ENCODE assay signal across 1 cellular context in the genomic region with DNA sequence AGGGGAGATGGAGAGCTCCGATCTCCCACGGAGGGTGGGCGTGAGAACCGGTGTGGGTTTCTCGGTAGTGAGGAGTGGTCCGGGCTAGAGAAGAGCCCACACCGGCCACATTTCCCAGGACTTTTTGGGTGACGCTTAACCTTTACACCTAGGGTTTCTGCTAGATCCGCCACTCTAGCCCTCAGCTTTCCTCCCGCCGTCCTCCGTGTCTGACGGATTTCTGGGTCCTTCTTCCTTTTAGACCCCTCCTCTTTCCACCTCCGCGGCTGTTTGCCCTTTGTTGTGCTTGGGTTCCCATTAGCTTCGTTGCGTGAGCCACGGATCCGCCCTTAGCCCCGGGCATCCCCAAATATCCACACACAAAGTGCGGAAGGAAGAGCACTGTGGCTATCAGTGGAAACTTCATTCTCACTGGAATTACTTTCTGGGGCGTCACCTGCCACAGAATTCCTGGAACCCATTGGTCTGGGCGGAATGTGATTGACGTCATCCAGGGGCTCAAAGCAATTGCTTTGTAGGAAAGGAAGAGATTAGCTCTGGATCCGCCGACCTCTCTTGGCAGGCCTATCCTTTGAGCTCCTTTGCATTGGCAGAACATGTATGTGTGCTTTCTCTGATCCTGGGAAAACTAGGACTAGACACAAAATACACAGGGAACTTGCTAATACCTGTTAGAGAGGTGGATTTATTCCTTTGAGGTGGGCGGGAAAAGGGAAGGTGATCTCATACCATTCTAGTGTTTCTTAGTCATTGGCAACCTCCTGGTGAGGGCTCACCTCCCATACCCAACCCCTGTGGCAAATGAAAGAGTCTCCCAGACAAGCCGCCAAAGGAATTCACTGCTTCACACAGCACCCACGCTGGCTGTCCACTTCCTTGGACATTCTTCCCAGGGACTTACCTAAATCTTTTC.
A peak's percentile ranks its signal among the peaks of the same experiment; 100 is the strongest.
TF ChIP-seq lines count a peak whose summit lies in the region.

No MANE protein-coding gene starts in this region.

TF ChIP-seq in HepG2, 621 proteins besides CTCF, POLR2A, EP300 and RAD21 (continued from another document):
- TF ChIP-seq CBX1 (IDR thresholded peaks at IDR 0.05; ENCODE audit: low read depth), result no peak
- TF ChIP-seq, protein P1, sequence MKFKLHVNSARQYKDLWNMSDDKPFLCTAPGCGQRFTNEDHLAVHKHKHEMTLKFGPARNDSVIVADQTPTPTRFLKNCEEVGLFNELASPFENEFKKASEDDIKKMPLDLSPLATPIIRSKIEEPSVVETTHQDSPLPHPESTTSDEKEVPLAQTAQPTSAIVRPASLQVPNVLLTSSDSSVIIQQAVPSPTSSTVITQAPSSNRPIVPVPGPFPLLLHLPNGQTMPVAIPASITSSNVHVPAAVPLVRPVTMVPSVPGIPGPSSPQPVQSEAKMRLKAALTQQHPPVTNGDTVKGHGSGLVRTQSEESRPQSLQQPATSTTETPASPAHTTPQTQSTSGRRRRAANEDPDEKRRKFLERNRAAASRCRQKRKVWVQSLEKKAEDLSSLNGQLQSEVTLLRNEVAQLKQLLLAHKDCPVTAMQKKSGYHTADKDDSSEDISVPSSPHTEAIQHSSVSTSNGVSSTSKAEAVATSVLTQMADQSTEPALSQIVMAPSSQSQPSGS (CRISPR knock-in tag; IDR thresholded peaks at IDR 0.05), result peak; percentile 48; the same call in 1 of the 2 replicates
- TF ChIP-seq, protein P2, sequence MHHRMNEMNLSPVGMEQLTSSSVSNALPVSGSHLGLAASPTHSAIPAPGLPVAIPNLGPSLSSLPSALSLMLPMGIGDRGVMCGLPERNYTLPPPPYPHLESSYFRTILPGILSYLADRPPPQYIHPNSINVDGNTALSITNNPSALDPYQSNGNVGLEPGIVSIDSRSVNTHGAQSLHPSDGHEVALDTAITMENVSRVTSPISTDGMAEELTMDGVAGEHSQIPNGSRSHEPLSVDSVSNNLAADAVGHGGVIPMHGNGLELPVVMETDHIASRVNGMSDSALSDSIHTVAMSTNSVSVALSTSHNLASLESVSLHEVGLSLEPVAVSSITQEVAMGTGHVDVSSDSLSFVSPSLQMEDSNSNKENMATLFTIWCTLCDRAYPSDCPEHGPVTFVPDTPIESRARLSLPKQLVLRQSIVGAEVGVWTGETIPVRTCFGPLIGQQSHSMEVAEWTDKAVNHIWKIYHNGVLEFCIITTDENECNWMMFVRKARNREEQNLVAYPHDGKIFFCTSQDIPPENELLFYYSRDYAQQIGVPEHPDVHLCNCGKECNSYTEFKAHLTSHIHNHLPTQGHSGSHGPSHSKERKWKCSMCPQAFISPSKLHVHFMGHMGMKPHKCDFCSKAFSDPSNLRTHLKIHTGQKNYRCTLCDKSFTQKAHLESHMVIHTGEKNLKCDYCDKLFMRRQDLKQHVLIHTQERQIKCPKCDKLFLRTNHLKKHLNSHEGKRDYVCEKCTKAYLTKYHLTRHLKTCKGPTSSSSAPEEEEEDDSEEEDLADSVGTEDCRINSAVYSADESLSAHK (CRISPR knock-in tag; IDR thresholded peaks at IDR 0.05; ENCODE audit: borderline replicate concordance), result no peak
- TF ChIP-seq CCDC6 (CRISPR knock-in tag; IDR thresholded peaks at IDR 0.05), result 0 out of 2 replicates have a peak, but pooled peaks have one; percentile 57
- TF ChIP-seq TEAD3 (CRISPR knock-in tag; optimal IDR thresholded peaks at IDR 0.05; ENCODE audit: borderline replicate concordance), result peak; percentile 91
- TF ChIP-seq EED (CRISPR knock-in tag; IDR thresholded peaks at IDR 0.05), result peak; percentile 32; the same call in 1 of the 2 replicates
- TF ChIP-seq, protein P3, sequence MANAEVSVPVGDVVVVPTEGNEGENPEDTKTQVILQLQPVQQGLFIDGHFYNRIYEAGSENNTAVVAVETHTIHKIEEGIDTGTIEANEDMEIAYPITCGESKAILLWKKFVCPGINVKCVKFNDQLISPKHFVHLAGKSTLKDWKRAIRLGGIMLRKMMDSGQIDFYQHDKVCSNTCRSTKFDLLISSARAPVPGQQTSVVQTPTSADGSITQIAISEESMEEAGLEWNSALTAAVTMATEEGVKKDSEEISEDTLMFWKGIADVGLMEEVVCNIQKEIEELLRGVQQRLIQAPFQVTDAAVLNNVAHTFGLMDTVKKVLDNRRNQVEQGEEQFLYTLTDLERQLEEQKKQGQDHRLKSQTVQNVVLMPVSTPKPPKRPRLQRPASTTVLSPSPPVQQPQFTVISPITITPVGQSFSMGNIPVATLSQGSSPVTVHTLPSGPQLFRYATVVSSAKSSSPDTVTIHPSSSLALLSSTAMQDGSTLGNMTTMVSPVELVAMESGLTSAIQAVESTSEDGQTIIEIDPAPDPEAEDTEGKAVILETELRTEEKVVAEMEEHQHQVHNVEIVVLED (CRISPR knock-in tag; IDR thresholded peaks at IDR 0.05; ENCODE audit: borderline replicate concordance), result no peak
- TF ChIP-seq, protein P4, sequence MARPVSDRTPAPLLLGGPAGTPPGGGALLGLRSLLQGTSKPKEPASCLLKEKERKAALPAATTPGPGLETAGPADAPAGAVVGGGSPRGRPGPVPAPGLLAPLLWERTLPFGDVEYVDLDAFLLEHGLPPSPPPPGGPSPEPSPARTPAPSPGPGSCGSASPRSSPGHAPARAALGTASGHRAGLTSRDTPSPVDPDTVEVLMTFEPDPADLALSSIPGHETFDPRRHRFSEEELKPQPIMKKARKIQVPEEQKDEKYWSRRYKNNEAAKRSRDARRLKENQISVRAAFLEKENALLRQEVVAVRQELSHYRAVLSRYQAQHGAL (CRISPR knock-in tag; IDR thresholded peaks at IDR 0.05; ENCODE audit: not compliant biosample characterization), result no peak
- TF ChIP-seq, protein P5, sequence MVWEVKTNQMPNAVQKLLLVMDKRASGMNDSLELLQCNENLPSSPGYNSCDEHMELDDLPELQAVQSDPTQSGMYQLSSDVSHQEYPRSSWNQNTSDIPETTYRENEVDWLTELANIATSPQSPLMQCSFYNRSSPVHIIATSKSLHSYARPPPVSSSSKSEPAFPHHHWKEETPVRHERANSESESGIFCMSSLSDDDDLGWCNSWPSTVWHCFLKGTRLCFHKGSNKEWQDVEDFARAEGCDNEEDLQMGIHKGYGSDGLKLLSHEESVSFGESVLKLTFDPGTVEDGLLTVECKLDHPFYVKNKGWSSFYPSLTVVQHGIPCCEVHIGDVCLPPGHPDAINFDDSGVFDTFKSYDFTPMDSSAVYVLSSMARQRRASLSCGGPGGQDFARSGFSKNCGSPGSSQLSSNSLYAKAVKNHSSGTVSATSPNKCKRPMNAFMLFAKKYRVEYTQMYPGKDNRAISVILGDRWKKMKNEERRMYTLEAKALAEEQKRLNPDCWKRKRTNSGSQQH (CRISPR knock-in tag; IDR thresholded peaks at IDR 0.05; ENCODE audit: low read depth), result 0 out of 2 replicates have a peak, but pooled peaks have one; percentile 72
- 0 out of 2 replicates have a peak, but pooled peaks have one; percentile 4 for TF ChIP-seq ZNF256 (CRISPR knock-in tag; conservative IDR thresholded peaks at IDR 0.05)
- no peak for TF ChIP-seq SOX6 (IDR thresholded peaks at IDR 0.05)
- no peak for TF ChIP-seq SOX6 (CRISPR knock-in tag; IDR thresholded peaks at IDR 0.05)
- TF ChIP-seq PAX8 (CRISPR knock-in tag; IDR thresholded peaks at IDR 0.05; ENCODE audit: borderline replicate concordance), result 0 out of 2 replicates have a peak, but pooled peaks have one; percentile 3
- TF ChIP-seq TEAD2 (CRISPR knock-in tag; IDR thresholded peaks at IDR 0.05), result no peak
- no peak for TF ChIP-seq PPARG (CRISPR knock-in tag; conservative IDR thresholded peaks at IDR 0.05)
